ENCODE assay signal across 1 cellular context in the genomic region with DNA sequence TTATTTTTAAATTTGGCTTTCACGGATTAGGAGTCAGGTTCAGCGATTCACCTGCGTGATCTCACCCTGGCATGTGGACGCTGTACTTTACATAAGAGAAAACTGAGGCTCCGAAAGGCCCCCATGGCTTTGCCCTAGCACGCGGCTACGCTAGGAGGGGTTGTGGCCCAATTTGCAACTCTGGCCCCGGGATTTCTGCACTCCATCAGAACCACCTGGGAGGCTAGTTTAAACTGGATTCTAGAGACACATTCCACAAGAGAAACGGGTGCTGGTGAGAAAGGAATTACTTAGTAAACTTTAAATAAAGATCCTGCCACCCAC.
TF ChIP-seq lines count a peak whose summit lies in the region.

No MANE protein-coding gene starts in this region.

TF ChIP-seq in IMR-90, 13 proteins besides CTCF, POLR2A, EP300 and RAD21 (continued from another document):
- TF ChIP-seq, protein P1, sequence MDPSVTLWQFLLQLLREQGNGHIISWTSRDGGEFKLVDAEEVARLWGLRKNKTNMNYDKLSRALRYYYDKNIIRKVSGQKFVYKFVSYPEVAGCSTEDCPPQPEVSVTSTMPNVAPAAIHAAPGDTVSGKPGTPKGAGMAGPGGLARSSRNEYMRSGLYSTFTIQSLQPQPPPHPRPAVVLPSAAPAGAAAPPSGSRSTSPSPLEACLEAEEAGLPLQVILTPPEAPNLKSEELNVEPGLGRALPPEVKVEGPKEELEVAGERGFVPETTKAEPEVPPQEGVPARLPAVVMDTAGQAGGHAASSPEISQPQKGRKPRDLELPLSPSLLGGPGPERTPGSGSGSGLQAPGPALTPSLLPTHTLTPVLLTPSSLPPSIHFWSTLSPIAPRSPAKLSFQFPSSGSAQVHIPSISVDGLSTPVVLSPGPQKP (IDR thresholded peaks at IDR 0.05; ENCODE audit: borderline replicate concordance, low read depth, low read length): no peak
- TF ChIP-seq CEBPB (IDR thresholded peaks at IDR 0.05; ENCODE audit: low read depth, low read length): no peak
- TF ChIP-seq MAFK (IDR thresholded peaks at IDR 0.05; ENCODE audit: low read depth, low read length): no peak
- TF ChIP-seq MAZ (IDR thresholded peaks at IDR 0.05; ENCODE audit: borderline replicate concordance, low read depth, low read length): no peak
- TF ChIP-seq BHLHE40 (IDR thresholded peaks at IDR 0.05; ENCODE audit: low read depth, low read length): no peak
- TF ChIP-seq FOS (IDR thresholded peaks at IDR 0.05; ENCODE audit: low read depth, low read length): no peak
